8 cellular contexts compared by ENCODE assay signal in genomic region chr22:24270556-24271405, GRCh38. TPM values are rescaled to one million over a fixed set of nuclear protein-coding genes. Genes with fewer than 3 reads are reported as not detected.
DNase-seq lines count a peak whose midpoint lies in the region; ATAC-seq and TF ChIP-seq lines count a peak whose summit lies in the region.

SPECC1L (plus strand) TSS chr22:24270831; CDS start chr22:24302232, 31,401 bp downstream.

- DNase-seq in DMS153 treated with DMSO at 0.1 percent for 48 hours (lab: John Stamatoyannopoulos, UW; ENCODE audit: unreplicated experiment): peak; percentile 87
- peak; percentile 78 to 89 for DNase-seq in PC-9
- peak; percentile 97 for DNase-seq in activated T-cell treated with anti-CD3 and anti-CD28 coated beads, Interleukin-2, amount 50 U/mL, for 1 hour
- peak; percentile 94 to 97 for DNase-seq in erythroblast (lab: John Stamatoyannopoulos, UW)
- DNase-seq in stimulated activated CD8-positive, alpha-beta memory T cell treated with anti-CD3 and anti-CD28 coated beads, Interleukin-7, amount 100 ng/mL, for 1 hour (ENCODE audit: low read depth in 2 of 2): peak; percentile 85 to 86

- CTCF ChIA-PET in PC-9 (lab: Charles Lee): no interaction called here

- H3K4me3 ChIP-seq in PC-9 (peak within 1 kb of the TSS; percentile 90), muscle layer of colon (ENCODE audit: low read depth in 1 of 2, low read length in 2 of 2) (peak within 1 kb of the TSS; percentile 85 to 86)

- TF ChIP-seq POLR2A in erythroblast (IDR thresholded peaks at IDR 0.05; ENCODE audit: low read length): peak; percentile 95

- BruUV-seq in PC-9 (replicated peaks; lab: Mats Ljungman, UMichigan): TSS peak; percentile 43

- no peak for TF ChIP-seq CTCF in PC-9 (conservative IDR thresholded peaks at IDR 0.05)

- no peak for TF ChIP-seq RAD21 in Ishikawa (IDR thresholded peaks at IDR 0.05; ENCODE audit: low read depth)

- POLR2A ChIA-PET in PC-9 (lab: Charles Lee; ENCODE audit: unreplicated experiment): interaction anchor here (0.6 kb wide), 2 partner anchors 12 to 63 kb away, joined by 3 to 4 read pairs; no protein-coding TSS in a partner anchor

- no peaks in the 10 kb centered on the region for H3K27me3 ChIP-seq in PC-9 (ENCODE audit: insufficient read depth, low read depth)
- no peaks in the 10 kb centered on the region for H3K27me3 ChIP-seq in muscle layer of colon (ENCODE audit: control insufficient read depth in 1 of 2, insufficient read depth in 2 of 2, low read length in 2 of 2)

- H3K27ac ChIP-seq in PC-9 (peak within 1 kb of the TSS; percentile 79), muscle layer of colon (ENCODE audit: low read depth, low read length) (peak within 1 kb of the TSS; percentile 89)

- TF ChIP-seq EP300 in Ishikawa (IDR thresholded peaks at IDR 0.05; ENCODE audit: borderline replicate concordance): no peak

- peaks cover 47% of the 10 kb centered on the region for H3K79me2 ChIP-seq in PC-9 (ENCODE audit: low read depth)

- H3F3A ChIP-seq in PC-9 (ENCODE audit: insufficient read depth, low read depth): no peaks in the 10 kb centered on the region

- peak; percentile 78 for ATAC-seq in GM21619 (IDR thresholded peaks at IDR 0.05; ENCODE audit: unreplicated experiment)

- H2AFZ ChIP-seq in PC-9: peak within 1 kb of the TSS; percentile 93

- intact Hi-C loops in PC-9 (cut with micrococcal nuclease; ENCODE audit: unreplicated experiment): loop anchor here (1.0 kb wide), 1 partner anchor 33 kb away; no protein-coding TSS in a partner anchor

- H3K9me2 ChIP-seq in PC-9 (ENCODE audit: insufficient read depth): no peaks in the 10 kb centered on the region

- H3K4me1 ChIP-seq in PC-9 (replicated peaks; ENCODE audit: insufficient read depth) (peaks cover 28% of the 10 kb centered on the region), muscle layer of colon (ENCODE audit: insufficient read depth, low read length) (peaks cover 19% of the 10 kb centered on the region)

- peak within 1 kb of the TSS; percentile 90 for H3K9ac ChIP-seq in muscle layer of colon (ENCODE audit: low read length)

- peak within 1 kb of the TSS; percentile 81 for H3K4me2 ChIP-seq in PC-9

- H3K36me3 ChIP-seq in PC-9 (ENCODE audit: low read depth): no peaks in the 10 kb centered on the region
- no peaks in the 10 kb centered on the region for H3K36me3 ChIP-seq in muscle layer of colon (ENCODE audit: insufficient read depth, low read length)

- no peaks in the 10 kb centered on the region for H3K9me3 ChIP-seq in PC-9 (ENCODE audit: insufficient read depth, low read depth)
- no peaks in the 10 kb centered on the region for H3K9me3 ChIP-seq in muscle layer of colon (ENCODE audit: low read length)

- peaks cover 7% of the 10 kb centered on the region for H4K20me1 ChIP-seq in PC-9 (ENCODE audit: insufficient read depth)

TF ChIP-seq in Ishikawa, 13 proteins besides CTCF, POLR2A, EP300 and RAD21:
- 0 out of 2 replicates have a peak, but pooled peaks have one; percentile 7 for TF ChIP-seq EGR1 (IDR thresholded peaks at IDR 0.05)
- TF ChIP-seq REST (IDR thresholded peaks at IDR 0.05; ENCODE audit: low read depth): no peak
- TF ChIP-seq NFIC (IDR thresholded peaks at IDR 0.05): no peak
- TF ChIP-seq FOXM1 (IDR thresholded peaks at IDR 0.05; ENCODE audit: borderline replicate concordance, low read depth): no peak
- peak; percentile 71 for TF ChIP-seq MAX (IDR thresholded peaks at IDR 0.05)
- peak; percentile 69 for TF ChIP-seq TAF1 (IDR thresholded peaks at IDR 0.05; ENCODE audit: low read depth)
- TF ChIP-seq TCF12 (IDR thresholded peaks at IDR 0.05; ENCODE audit: low read depth): peak; percentile 32; the same call in 1 of the 2 replicates
- TF ChIP-seq CEBPB (IDR thresholded peaks at IDR 0.05): no peak
- TF ChIP-seq YY1 (IDR thresholded peaks at IDR 0.05; ENCODE audit: low read depth): 0 out of 2 replicates have a peak, but pooled peaks have one; percentile 17
- no peak for TF ChIP-seq TEAD4 (IDR thresholded peaks at IDR 0.05)
- no peak for TF ChIP-seq CREB1 (IDR thresholded peaks at IDR 0.05; ENCODE audit: low read depth)
- no peak for TF ChIP-seq USF1 (IDR thresholded peaks at IDR 0.05)
- 0 out of 2 replicates have a peak, but pooled peaks have one; percentile 57 for TF ChIP-seq ZBTB7A (IDR thresholded peaks at IDR 0.05; ENCODE audit: low read depth)

RNA-seq across cellular contexts. Expression of gene SPECC1L, which starts in this region (rescaled TPM):
- total RNA-seq in PC-9 (2021): 37.6 and 38.9 TPM in 2 replicates

Comparison
In these comparisons a context has a peak if more than half of its experiments do, and no peak if none do; other contexts are left out.
1. Peak in every context shown above with its lines: DNase-seq, ATAC-seq, H3K4me3 ChIP-seq and H3K27ac ChIP-seq.